ENCODE assay signal across 34 cellular contexts in the genomic region with DNA sequence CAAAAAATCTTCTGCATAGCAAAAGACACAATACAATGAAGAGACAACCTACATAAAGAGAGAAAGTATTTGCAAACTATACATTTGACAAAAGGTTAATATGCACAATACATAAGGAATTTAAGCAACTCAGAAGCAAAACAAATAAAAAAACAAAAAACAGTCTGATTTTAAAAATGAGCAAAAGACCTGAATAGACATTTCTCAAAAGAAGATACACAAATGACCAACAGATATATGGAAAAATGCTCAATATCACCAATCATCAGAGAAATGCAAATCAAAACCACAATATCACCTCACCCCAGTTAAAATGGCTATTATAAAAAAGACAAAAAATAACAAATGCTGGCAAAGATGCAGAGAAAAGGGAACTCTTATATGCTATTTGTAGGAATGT. TPM values are rescaled to one million over a fixed set of nuclear protein-coding genes. Genes with fewer than 3 reads are reported as not detected.
DNase-seq lines count a peak whose midpoint lies in the region; ATAC-seq, FAIRE-seq and TF ChIP-seq lines count a peak whose summit lies in the region.
"Had no signal": no experiment of that assay in that cellular context is flagged by ENCODE, and none has a peak within 500 bp of the region (broad histone marks: within the 10 kb centered on the region; RNA-seq: fewer than 3 reads in every experiment).

No MANE protein-coding gene starts in this region.

- H3K79me2 ChIP-seq in K562 (ENCODE audit: control insufficient read depth, insufficient read depth, low read length): no peaks in the 10 kb centered on the region

- TF ChIP-seq CTCF in K562 (IDR thresholded peaks at IDR 0.05 in 2 of 3, conservative IDR thresholded peaks at IDR 0.05 in 1 of 3; ENCODE audit: insufficient read depth in 2 of 3, low read depth in 1 of 3, low read length in 3 of 3): no peak
- TF ChIP-seq CTCF in upper lobe of left lung (IDR thresholded peaks at IDR 0.05): no peak

- FAIRE-seq in K562 (lab: Jason Lieb, UNC): no peak
- FAIRE-seq in colon (lab: Jason Lieb, UNC): peak; percentile 21
- FAIRE-seq: A204.1, A549, D721Med had no signal

- no peak overlapping the region for H3K9ac ChIP-seq in K562 (ENCODE audit: insufficient read depth in 1 of 2, low read depth in 2 of 2, low read length in 2 of 2)
- H3K9ac ChIP-seq: BLaER1; BLaER1 treated with 17β-estradiol and CSF1 and Interleukin-3, amounts not matched to agents 10 nM and 100 nM had no signal

- TF ChIP-seq RAD21 in K562 (CRISPR knock-in tag; conservative IDR thresholded peaks at IDR 0.05 in 1 of 2, IDR thresholded peaks at IDR 0.05 in 1 of 2): no peak

- H3K9me3 ChIP-seq in K562 (replicated peaks; ENCODE audit: control insufficient read depth, insufficient read depth, low read depth, low read length) (no peaks in the 10 kb centered on the region), upper lobe of left lung (no peaks in the 10 kb centered on the region)
- H3K9me3 ChIP-seq: A549, BE2C, BLaER1, Caco-2 had no signal

- intact Hi-C loops in K562 (cut with micrococcal nuclease): no loop called here

- H2AFZ ChIP-seq in K562 (ENCODE audit: low read depth, low read length): no peak overlapping the region

- POLR2A ChIA-PET in K562 (lab: Yijun Ruan, JAX): interaction anchor here (0.7 kb wide), 1 partner anchor 124 kb away, joined by 4 read pairs; no protein-coding TSS in a partner anchor

- H3K27me3 ChIP-seq in K562 (ENCODE audit: control insufficient read depth in 2 of 2, insufficient read depth in 2 of 2, low read length in 2 of 2) (no peaks in the 10 kb centered on the region), upper lobe of left lung (no peaks in the 10 kb centered on the region)
- H3K27me3 ChIP-seq: BLaER1; BLaER1 treated with 17β-estradiol and CSF1 and Interleukin-3, amounts not matched to agents 10 nM and 100 nM had no signal

- H4K20me1 ChIP-seq in K562 (replicated peaks; ENCODE audit: control insufficient read depth, insufficient read depth, low read length): no peaks in the 10 kb centered on the region
- H4K20me1 ChIP-seq: BLaER1; BLaER1 treated with 17β-estradiol and CSF1 and Interleukin-3, amounts not matched to agents 10 nM and 100 nM had no signal

- no peaks in the 10 kb centered on the region for H3K36me3 ChIP-seq in K562 (ENCODE audit: control insufficient read depth, insufficient read depth, low read length)
- H3K36me3 ChIP-seq in upper lobe of left lung: no peaks in the 10 kb centered on the region
- H3K36me3 ChIP-seq: BE2C had no signal

- ATAC-seq in K562 (no peak), HG03571 (IDR thresholded peaks at IDR 0.05; ENCODE audit: unreplicated experiment) (no peak), upper lobe of left lung (ENCODE audit: low FRiP score in 2 of 2) (no peak)
- ATAC-seq: A549; CD8-positive, alpha-beta T cell had no signal

- H3K4me2 ChIP-seq in K562 (ENCODE audit: insufficient read depth, low read length): no peak overlapping the region
- H3K4me2 ChIP-seq: A549; BLaER1; BLaER1 treated with 17β-estradiol and CSF1 and Interleukin-3, amounts not matched to agents 10 nM and 100 nM had no signal

- TF ChIP-seq POLR2A in K562 (conservative IDR thresholded peaks at IDR 0.05) (no peak), upper lobe of left lung (IDR thresholded peaks at IDR 0.05) (no peak)

- BruUV-seq in K562 (replicated peaks; lab: Mats Ljungman, UMichigan): no TSS peak

- H3K4me3 ChIP-seq in K562: no peak overlapping the region
- H3K4me3 ChIP-seq in upper lobe of left lung: no peak overlapping the region
- H3K4me3 ChIP-seq: A549; BLaER1; BLaER1 treated with 17β-estradiol and CSF1 and Interleukin-3, amounts not matched to agents 10 nM and 100 nM had no signal

- CTCF ChIA-PET in K562 (lab: Yijun Ruan, JAX; ENCODE audit: low intra/inter-chr PET ratio): no interaction called here

- H3K27ac ChIP-seq in K562 (ENCODE audit: extremely low read depth, low read depth, low read length) (no peak overlapping the region), upper lobe of left lung (no peak overlapping the region)
- H3K27ac ChIP-seq: 22Rv1; A549; BLaER1; BLaER1 treated with 17β-estradiol and CSF1 and Interleukin-3, amounts not matched to agents 10 nM and 100 nM; C4-2B had no signal

- TF ChIP-seq EP300 in K562 (IDR thresholded peaks at IDR 0.05; ENCODE audit: low read length): no peak
- TF ChIP-seq EP300 in upper lobe of left lung (IDR thresholded peaks at IDR 0.05): no peak

- in situ Hi-C loops in K562 (cut with MboI): loop anchor here (10.0 kb wide), 1 partner anchor 331 kb away; no protein-coding TSS in a partner anchor

- DNase-seq in K562 (ENCODE audit: extremely low read depth in 1 of 4, low spot score in 3 of 4) (no peak), upper lobe of left lung (no peak)
- DNase-seq: 8988T; ACHN; AML-193; BE2C; C1 segment of cervical spinal cord; Caco-2; Calu3; CD4-positive, alpha-beta memory T cell; CD4-positive, alpha-beta T cell; CD4-positive, CD25-positive, alpha-beta regulatory T cell; CD8-positive, alpha-beta memory T cell; CD8-positive, alpha-beta T cell; COR-L47; DMS 273 treated with DMSO at 0.1 percent for 48 hours; DMS153; DMS53; DMS79; DMS79 treated with DMSO at 0.1 percent for 48 hours; DND-41; EL had no signal

- no peaks in the 10 kb centered on the region for H3K9me1 ChIP-seq in K562 (ENCODE audit: control insufficient read depth, insufficient read depth, low read length)

- H3K4me1 ChIP-seq in K562 (replicated peaks in 1 of 2; ENCODE audit: control insufficient read depth in 2 of 2, insufficient read depth in 2 of 2, low read length in 2 of 2) (no peaks in the 10 kb centered on the region), upper lobe of left lung (no peaks in the 10 kb centered on the region)
- H3K4me1 ChIP-seq: A549; BE2C; BLaER1; BLaER1 treated with 17β-estradiol and CSF1 and Interleukin-3, amounts not matched to agents 10 nM and 100 nM; Caco-2 had no signal

RNA-seq across cellular contexts. Expression of a gene that starts 32.7 kb away (rescaled TPM):
- total RNA-seq in K562 (2011; cell fraction: chromatin; rRNA removed; ENCODE audit: low replicate concordance): 0.07 TPM in 1 of 2 replicates, not detected in the other
- total RNA-seq in K562 (2011; cell fraction: nucleolus; rRNA removed): under 0.01 and 0.13 TPM in 2 replicates
- total RNA-seq in K562 (2011; cell fraction: nucleoplasm; rRNA removed): 0.15 TPM in 1 of 2 replicates, not detected in the other
- total RNA-seq in K562 (2014; rRNA removed) (not detected in 2 replicates), K562 (2014; rRNA removed; fragmentation: Illumina TruSeq; extraction: Trizol) (not detected in 2 replicates), K562 (2015; rRNA removed; fragmentation: Illumina TruSeq; extraction: Trizol) (not detected in 2 replicates), K562 (2021) (not detected in 2 replicates), upper lobe of left lung (under 1 TPM in 5 of 6 donors, not detected in 1; 0.07 to 0.39 (median 0.30) TPM)
- polyA plus RNA-seq in K562 (2011; rRNA removed) (not detected in 2 replicates), K562 (2014; fragmentation: Illumina TruSeq; extraction: Trizol) (not detected in 2 replicates), K562 (2014; fragmentation: Nextera tagmentation; extraction: Ambion mirVana) (not detected), K562 (2014; rRNA removed) (0.04 TPM in 1 of 2 replicates, not detected in the other)
- polyA plus RNA-seq in K562 (2011; cell fraction: cytosol; rRNA removed): not detected in 2 replicates
- polyA plus RNA-seq in K562 (2011; cell fraction: nucleus; rRNA removed): not detected in 2 replicates
- not detected in 2 replicates for polyA plus RNA-seq in K562 (2012)
- polyA minus RNA-seq in K562 (2011; rRNA and poly(A)+ RNA removed): not detected in 2 replicates
- polyA minus RNA-seq in K562 (2011; cell fraction: cytosol; rRNA and poly(A)+ RNA removed): not detected in 2 replicates
- polyA minus RNA-seq in K562 (2011; cell fraction: nucleus; rRNA and poly(A)+ RNA removed): not detected in 2 replicates
- total RNA-seq: A172 had no signal
- polyA plus RNA-seq: A549, AG04450, BJ had no signal

RNA-seq across cellular contexts. Expression of a gene that starts 38.2 kb away (rescaled TPM):
- total RNA-seq in K562 (2011; cell fraction: chromatin; rRNA removed; ENCODE audit: low replicate concordance): 8.4 and 9.4 TPM in 2 replicates
- total RNA-seq in K562 (2011; cell fraction: nucleolus; rRNA removed): 5.0 and 6.2 TPM in 2 replicates
- total RNA-seq in K562 (2011; cell fraction: nucleoplasm; rRNA removed): 7.3 and 9.5 TPM in 2 replicates
- total RNA-seq in K562 (2014; rRNA removed): 1.5 and 2.0 TPM in 2 replicates
- 1.5 TPM in 2 replicates for total RNA-seq in K562 (2014; rRNA removed; fragmentation: Illumina TruSeq; extraction: Trizol)
- 1.2 TPM in 2 replicates for total RNA-seq in K562 (2015; rRNA removed; fragmentation: Illumina TruSeq; extraction: Trizol)
- 2.3 and 2.7 TPM in 2 replicates for total RNA-seq in K562 (2021)
- polyA plus RNA-seq in K562 (2011; rRNA removed): 0.75 and 1.2 TPM in 2 replicates
- 0.47 and 0.79 TPM in 2 replicates for polyA plus RNA-seq in K562 (2011; cell fraction: cytosol; rRNA removed)
- 2.0 and 2.8 TPM in 2 replicates for polyA plus RNA-seq in K562 (2011; cell fraction: nucleus; rRNA removed)
- polyA plus RNA-seq in K562 (2012): 2.6 and 3.4 TPM in 2 replicates
- polyA plus RNA-seq in K562 (2014; fragmentation: Illumina TruSeq; extraction: Trizol): 1.7 and 2.1 TPM in 2 replicates
- polyA plus RNA-seq in K562 (2014; fragmentation: Nextera tagmentation; extraction: Ambion mirVana): under 1 TPM; 0.29 to 0.51 TPM
- polyA plus RNA-seq in K562 (2014; rRNA removed): 1.4 TPM in 2 replicates
- 1.1 and 3.1 TPM in 2 replicates for polyA minus RNA-seq in K562 (2011; rRNA and poly(A)+ RNA removed)
- 0.29 and 2.1 TPM in 2 replicates for polyA minus RNA-seq in K562 (2011; cell fraction: cytosol; rRNA and poly(A)+ RNA removed)
- 0.89 and 1.3 TPM in 2 replicates for polyA minus RNA-seq in K562 (2011; cell fraction: nucleus; rRNA and poly(A)+ RNA removed)
- total RNA-seq in upper lobe of left lung: 10 to 100 TPM in 4 of 6 donors, 1 to 10 TPM in 2; 8.5 to 22.0 (median 13.0) TPM
- total RNA-seq: A172 had no signal
- polyA plus RNA-seq: AG04450, BJ had no signal

RNA-seq across cellular contexts. Expression of a gene that starts 58.9 kb away (rescaled TPM):
- 160 and 172 TPM in 2 replicates for total RNA-seq in K562 (2011; cell fraction: chromatin; rRNA removed; ENCODE audit: low replicate concordance)
- 62.4 and 79.2 TPM in 2 replicates for total RNA-seq in K562 (2011; cell fraction: nucleolus; rRNA removed)
- 88.1 and 88.9 TPM in 2 replicates for total RNA-seq in K562 (2011; cell fraction: nucleoplasm; rRNA removed)
- total RNA-seq in K562 (2014; rRNA removed) (28.7 and 40.9 TPM in 2 replicates), K562 (2014; rRNA removed; fragmentation: Illumina TruSeq; extraction: Trizol) (28.4 and 28.5 TPM in 2 replicates), K562 (2015; rRNA removed; fragmentation: Illumina TruSeq; extraction: Trizol) (32.5 and 35.9 TPM in 2 replicates), K562 (2021) (43.7 and 45.7 TPM in 2 replicates), upper lobe of left lung (10 to 100 TPM; 19.6 to 56.6 (median 34.9) TPM)
- polyA plus RNA-seq in K562 (2011; rRNA removed) (44.6 and 57.3 TPM in 2 replicates), K562 (2014; fragmentation: Illumina TruSeq; extraction: Trizol) (25.7 and 29.4 TPM in 2 replicates), K562 (2014; fragmentation: Nextera tagmentation; extraction: Ambion mirVana) (1 to 10 TPM; 8.8 to 9.1 TPM), K562 (2014; rRNA removed) (22.7 and 27.4 TPM in 2 replicates)
- polyA plus RNA-seq in K562 (2011; cell fraction: cytosol; rRNA removed): 29.4 and 34.9 TPM in 2 replicates
- polyA plus RNA-seq in K562 (2011; cell fraction: nucleus; rRNA removed): 111 TPM in 2 replicates
- polyA plus RNA-seq in K562 (2012): 15.8 and 19.3 TPM in 2 replicates
- polyA minus RNA-seq in K562 (2011; rRNA and poly(A)+ RNA removed): 86.8 and 126 TPM in 2 replicates
- polyA minus RNA-seq in K562 (2011; cell fraction: cytosol; rRNA and poly(A)+ RNA removed): 29.8 and 38.3 TPM in 2 replicates
- polyA minus RNA-seq in K562 (2011; cell fraction: nucleus; rRNA and poly(A)+ RNA removed): 23.7 and 38.2 TPM in 2 replicates
